Comparison of ENCODE assay signal across 20 cellular contexts in genomic region chrX:65588795-65589194, GRCh38. TPM values are rescaled to one million over a fixed set of nuclear protein-coding genes. Genes with fewer than 3 reads are reported as not detected.
DNase-seq lines count a peak whose midpoint lies in the region; TF ChIP-seq lines count a peak whose summit lies in the region.
"Had no signal": no experiment of that assay in that cellular context is flagged by ENCODE, and none has a peak within 500 bp of the region (broad histone marks: within the 10 kb centered on the region; RNA-seq: fewer than 3 reads in every experiment).

No MANE protein-coding gene starts in this region.

- H3K4me3 ChIP-seq in MG63: peak overlapping the region; percentile 28
- H3K4me3 ChIP-seq in mucosa of stomach (ENCODE audit: low read length): no peak overlapping the region
- H3K4me3 ChIP-seq in tibial artery: peak overlapping the region; percentile 31 to 37
- H3K4me3 ChIP-seq: cardiac muscle cell, right lobe of liver had no signal

- H3K27me3 Mint-ChIP-seq in dendritic cell treated with granulocyte-macrophage colony-stimulating factor and Interleukin-4, amounts not matched to agents 40 ng/mL and 50 ng/mL, for 4 days: peaks cover 9% of the 10 kb centered on the region

- intact Hi-C loops in dendritic cell treated with granulocyte-macrophage colony-stimulating factor and Interleukin-4, amounts not matched to agents 40 ng/mL and 50 ng/mL, for 4 days (cut with micrococcal nuclease): no loop called here
- intact Hi-C loops in tibial artery (cut with DNase I; ENCODE audit: low total_unique reads): no loop called here
- intact Hi-C loops in head of caudate nucleus (cut with DNase I): loop anchor here (10.0 kb wide), 1 partner anchor 396 kb away; no protein-coding TSS in a partner anchor

- H3K4me1 ChIP-seq in mucosa of stomach (ENCODE audit: control insufficient read depth, insufficient read depth, low read length) (peaks cover 6% of the 10 kb centered on the region), tibial artery (peaks cover 0 to 15% (median 7%) of the 10 kb centered on the region in 4 donors)
- H3K4me1 ChIP-seq: right lobe of liver had no signal

- TF ChIP-seq CTCF in tibial artery (IDR thresholded peaks at IDR 0.05): no peak

- DNase-seq in MG63: no peak
- no peak for DNase-seq in tibial artery
- DNase-seq in retina: no peak
- DNase-seq in NCI-H524 (lab: John Stamatoyannopoulos, UW): no peak
- no peak for DNase-seq in head of caudate nucleus
- no peak for DNase-seq in GF-D8 (lab: John Stamatoyannopoulos, UW)
- DNase-seq: activated CD4-positive, alpha-beta T cell treated with anti-CD3 and anti-CD28 coated beads for 1 hour; activated CD8-positive, alpha-beta T cell treated with anti-CD3 and anti-CD28 coated beads, Interleukin-2, amount 10 ng/mL, durations not matched to agents 7 days and 5 days; activated naive CD4-positive, alpha-beta T cell; amniotic stem cell; NCI-H1092; NCI-H1930; NCI-H2227 treated with DMSO at 0.1 percent for 48 hours; NCI-H774; occipital lobe had no signal

- H3K9ac ChIP-seq in mucosa of stomach (ENCODE audit: low read length): peak overlapping the region; percentile 4

- peak overlapping the region; percentile 52 to 66 for H3K27ac ChIP-seq in tibial artery
- H3K27ac ChIP-seq: cardiac muscle cell, right lobe of liver had no signal

- no peaks in the 10 kb centered on the region for H3K9me3 Mint-ChIP-seq in dendritic cell treated with granulocyte-macrophage colony-stimulating factor and Interleukin-4, amounts not matched to agents 40 ng/mL and 50 ng/mL, for 4 days
- H3K9me3 Mint-ChIP-seq: CD8-positive, alpha-beta T cell had no signal

- H3K27me3 ChIP-seq in MG63 (no peaks in the 10 kb centered on the region), mucosa of stomach (ENCODE audit: control insufficient read depth, insufficient read depth, low read length) (no peaks in the 10 kb centered on the region), tibial artery (no peaks in the 10 kb centered on the region)
- H3K27me3 ChIP-seq: cardiac muscle cell, right lobe of liver had no signal

- H3K27ac Mint-ChIP-seq in dendritic cell treated with granulocyte-macrophage colony-stimulating factor and Interleukin-4, amounts not matched to agents 40 ng/mL and 50 ng/mL, for 4 days: peak overlapping the region; percentile 51
- H3K27ac Mint-ChIP-seq: activated CD8-positive, alpha-beta T cell treated with anti-CD3 and anti-CD28 coated beads, Interleukin-2, amount 10 ng/mL, durations not matched to agents 7 days and 5 days; CD8-positive, alpha-beta T cell had no signal

- H3K9me3 ChIP-seq in MG63: no peaks in the 10 kb centered on the region
- H3K9me3 ChIP-seq in mucosa of stomach (ENCODE audit: control insufficient read depth, low read length): no peaks in the 10 kb centered on the region
- no peaks in the 10 kb centered on the region for H3K9me3 ChIP-seq in tibial artery
- H3K9me3 ChIP-seq: right lobe of liver had no signal

- H3K4me3 Mint-ChIP-seq in dendritic cell treated with granulocyte-macrophage colony-stimulating factor and Interleukin-4, amounts not matched to agents 40 ng/mL and 50 ng/mL, for 4 days: no peak overlapping the region
- H3K4me3 Mint-ChIP-seq: activated CD8-positive, alpha-beta T cell treated with anti-CD3 and anti-CD28 coated beads, Interleukin-2, amount 10 ng/mL, durations not matched to agents 7 days and 5 days; CD8-positive, alpha-beta T cell had no signal

- H3K36me3 Mint-ChIP-seq in dendritic cell treated with granulocyte-macrophage colony-stimulating factor and Interleukin-4, amounts not matched to agents 40 ng/mL and 50 ng/mL, for 4 days (ENCODE audit: low read depth): no peaks in the 10 kb centered on the region
- H3K36me3 Mint-ChIP-seq: CD8-positive, alpha-beta T cell had no signal

- H3K4me1 Mint-ChIP-seq in dendritic cell treated with granulocyte-macrophage colony-stimulating factor and Interleukin-4, amounts not matched to agents 40 ng/mL and 50 ng/mL, for 4 days (ENCODE audit: low read depth): peaks cover 26% of the 10 kb centered on the region

- H3K36me3 ChIP-seq in MG63: no peaks in the 10 kb centered on the region
- H3K36me3 ChIP-seq in mucosa of stomach (ENCODE audit: control insufficient read depth, insufficient read depth, low read length): no peaks in the 10 kb centered on the region
- no peaks in the 10 kb centered on the region for H3K36me3 ChIP-seq in tibial artery
- H3K36me3 ChIP-seq: cardiac muscle cell, right lobe of liver had no signal

RNA-seq across cellular contexts. Expression of gene LAS1L, which starts 54.2 kb away (rescaled TPM):
- total RNA-seq in MG63 (2014; rRNA removed; shearing (Covaris generic); ENCODE audit: low replicate concordance): 47.6 and 51.8 TPM in 2 replicates
